ENCODE assay signal across 21 cellular contexts in genomic region chr21:30233636-30234035, GRCh38. TPM values are rescaled to one million over a fixed set of nuclear protein-coding genes. Genes with fewer than 3 reads are reported as not detected.
"Had no signal": no experiment of that assay in that cellular context is flagged by ENCODE, and none has a peak within 500 bp of the region (broad histone marks: within the 10 kb centered on the region; RNA-seq: fewer than 3 reads in every experiment).

No MANE protein-coding gene starts in this region.

- H3K4me3 ChIP-seq: heart right ventricle, smooth muscle cell, tibial nerve had no signal

- DNase-seq: activated CD4-positive, alpha-beta T cell treated with anti-CD3 and anti-CD28 coated beads, Interleukin-2, amount 50 U/mL, for 48 hours; activated CD8-positive, alpha-beta memory T cell treated with anti-CD3 and anti-CD28 coated beads, Interleukin-2, amount 10 ng/mL, durations not matched to agents 7 days and 5 days; activated effector memory CD4-positive, alpha-beta T cell treated with anti-CD3 and anti-CD28 coated beads, Interleukin-2, amount 50 U/mL, for 16 hours; activated T-cell treated with anti-CD3 and anti-CD28 coated beads, Interleukin-2, amount 50 U/mL, for 24 hours; brain microvascular endothelial cell; cerebellar nuclear complex; endodermal cell; heart right ventricle; islet precursor cell; left ventricle myocardium superior had no signal

- H3K4me1 Mint-ChIP-seq: activated CD8-positive, alpha-beta memory T cell treated with anti-CD3 and anti-CD28 coated beads, Interleukin-2, amount 10 ng/mL, durations not matched to agents 7 days and 5 days; endodermal cell; stimulated activated effector memory CD8-positive, alpha-beta T cell treated with anti-CD3 and anti-CD28 coated beads, Interleukin-12 subunit alpha, Interleukin-12 subunit beta, amount 100 ng/mL, for 72 hours had no signal

- ATAC-seq: activated CD4-positive, CD25-positive, alpha-beta regulatory T cell treated with anti-CD3 and anti-CD28 coated beads, Interleukin-2, amount 50 U/mL, for 24 hours; activated CD8-positive, alpha-beta memory T cell treated with anti-CD3 and anti-CD28 coated beads, Interleukin-2, amount 10 ng/mL, durations not matched to agents 7 days and 5 days; heart right ventricle; left ventricle myocardium superior; stimulated activated effector memory CD8-positive, alpha-beta T cell treated with anti-CD3 and anti-CD28 coated beads, Interleukin-12 subunit alpha, Interleukin-12 subunit beta, amount 100 ng/mL, for 72 hours had no signal

- H3K36me3 Mint-ChIP-seq: activated CD8-positive, alpha-beta memory T cell treated with anti-CD3 and anti-CD28 coated beads, Interleukin-2, amount 10 ng/mL, durations not matched to agents 7 days and 5 days; activated naive CD8-positive, alpha-beta T cell; stimulated activated effector memory CD8-positive, alpha-beta T cell treated with anti-CD3 and anti-CD28 coated beads, Interleukin-12 subunit alpha, Interleukin-12 subunit beta, amount 100 ng/mL, for 72 hours had no signal

- H3K4me3 Mint-ChIP-seq: activated CD8-positive, alpha-beta memory T cell treated with anti-CD3 and anti-CD28 coated beads, Interleukin-2, amount 10 ng/mL, durations not matched to agents 7 days and 5 days; activated naive CD8-positive, alpha-beta T cell; activated T-cell treated with anti-CD3 and anti-CD28 coated beads, Interleukin-2, amount 50 U/mL, for 24 hours; endodermal cell; stimulated activated effector memory CD8-positive, alpha-beta T cell treated with anti-CD3 and anti-CD28 coated beads, Interleukin-12 subunit alpha, Interleukin-12 subunit beta, amount 100 ng/mL, for 72 hours had no signal

- H3K9me3 Mint-ChIP-seq: activated T-cell treated with anti-CD3 and anti-CD28 coated beads, Interleukin-2, amount 50 U/mL, for 24 hours had no signal

- H3K27me3 Mint-ChIP-seq: activated CD8-positive, alpha-beta memory T cell treated with anti-CD3 and anti-CD28 coated beads, Interleukin-2, amount 10 ng/mL, durations not matched to agents 7 days and 5 days; activated naive CD8-positive, alpha-beta T cell; activated T-cell treated with anti-CD3 and anti-CD28 coated beads, Interleukin-2, amount 50 U/mL, for 24 hours had no signal

- H3K27ac Mint-ChIP-seq: activated CD8-positive, alpha-beta memory T cell treated with anti-CD3 and anti-CD28 coated beads, Interleukin-2, amount 10 ng/mL, durations not matched to agents 7 days and 5 days; activated naive CD8-positive, alpha-beta T cell; activated T-cell treated with anti-CD3 and anti-CD28 coated beads, Interleukin-2, amount 50 U/mL, for 24 hours; endodermal cell; stimulated activated effector memory CD8-positive, alpha-beta T cell treated with anti-CD3 and anti-CD28 coated beads, Interleukin-12 subunit alpha, Interleukin-12 subunit beta, amount 100 ng/mL, for 72 hours had no signal

RNA-seq across cellular contexts. Expression of gene CLDN8, which starts 17.7 kb away (rescaled TPM):
- total RNA-seq: activated CD8-positive, alpha-beta memory T cell treated with anti-CD3 and anti-CD28 coated beads, Interleukin-2, amount 10 ng/mL, durations not matched to agents 7 days and 5 days; dermis microvascular lymphatic vessel endothelial cell; endodermal cell; frontal cortex; heart right ventricle; left ventricle myocardium superior; mesenteric fat pad; myocyte; smooth muscle cell; T-helper 2 cell treated with Interferon-gamma antibody and Interleukin-4, amounts not matched to agents 100 ng/mL and 5 ng/mL, for 36 hours; tibial nerve had no signal

RNA-seq across cellular contexts. Expression of gene KRTAP24-1, which starts 49.1 kb away (rescaled TPM):
- total RNA-seq: activated CD8-positive, alpha-beta memory T cell treated with anti-CD3 and anti-CD28 coated beads, Interleukin-2, amount 10 ng/mL, durations not matched to agents 7 days and 5 days; dermis microvascular lymphatic vessel endothelial cell; endodermal cell; frontal cortex; heart right ventricle; left ventricle myocardium superior; mesenteric fat pad; myocyte; smooth muscle cell; subcutaneous adipose tissue; T-helper 2 cell treated with Interferon-gamma antibody and Interleukin-4, amounts not matched to agents 100 ng/mL and 5 ng/mL, for 36 hours; tibial nerve had no signal

RNA-seq across cellular contexts. Expression of gene KRTAP25-1, which starts 55.7 kb away (rescaled TPM):
- total RNA-seq: activated CD8-positive, alpha-beta memory T cell treated with anti-CD3 and anti-CD28 coated beads, Interleukin-2, amount 10 ng/mL, durations not matched to agents 7 days and 5 days; dermis microvascular lymphatic vessel endothelial cell; endodermal cell; frontal cortex; heart right ventricle; left ventricle myocardium superior; mesenteric fat pad; myocyte; smooth muscle cell; subcutaneous adipose tissue; T-helper 2 cell treated with Interferon-gamma antibody and Interleukin-4, amounts not matched to agents 100 ng/mL and 5 ng/mL, for 36 hours; tibial nerve had no signal
